1 cellular context compared by ENCODE assay signal in genomic region chr2:19901458-19902271, GRCh38.
TF ChIP-seq lines count a peak whose summit lies in the region.

TSS of gene TTC32 (minus strand) at chr2:19901983. CDS start at chr2:19901854, 129 bp downstream.

TF ChIP-seq in K562, 482 proteins besides CTCF, POLR2A, EP300 and RAD21 (continued from another document and continues in another):
- TF ChIP-seq AFF4 (CRISPR knock-in tag; IDR thresholded peaks at IDR 0.05) (no peak; the same call in none of the 2 replicates), ZFP1 (CRISPR knock-in tag; IDR thresholded peaks at IDR 0.05) (no peak), FOXA3 (CRISPR knock-in tag; conservative IDR thresholded peaks at IDR 0.05 in 1 of 2, IDR thresholded peaks at IDR 0.05 in 1 of 2) (no peak), KLF13 (tag; IDR thresholded peaks at IDR 0.05; ENCODE audit: borderline replicate concordance, low read depth) (no peak), HNRNPK (IDR thresholded peaks at IDR 0.05; ENCODE audit: low read depth, low read length, poor library complexity, severe bottlenecking) (no peak), NUFIP1 (IDR thresholded peaks at IDR 0.05; ENCODE audit: partially characterized antibody) (no peak), TFAP4 (CRISPR knock-in tag; IDR thresholded peaks at IDR 0.05; ENCODE audit: borderline replicate concordance) (peak; percentile 60), POLR3A (IDR thresholded peaks at IDR 0.05; ENCODE audit: borderline replicate concordance, extremely low read depth, insufficient read depth, insufficient read length) (no peak), MEF2A (IDR thresholded peaks at IDR 0.05; ENCODE audit: control insufficient read depth, low read depth, low read length) (no peak), ATF1 (CRISPR knock-in tag; IDR thresholded peaks at IDR 0.05) (no peak), ATF1 (tag; IDR thresholded peaks at IDR 0.05) (peak; percentile 88), CEBPZ (IDR thresholded peaks at IDR 0.05; ENCODE audit: borderline replicate concordance, low read depth, low read length) (no peak), NBN (IDR thresholded peaks at IDR 0.05; ENCODE audit: low read depth) (peak; percentile 83), NELFE (IDR thresholded peaks at IDR 0.05; ENCODE audit: insufficient read depth, insufficient read length) (no peak), CLOCK (CRISPR knock-in tag; IDR thresholded peaks at IDR 0.05; ENCODE audit: borderline replicate concordance) (no peak), HEY1 (CRISPR knock-in tag; IDR thresholded peaks at IDR 0.05; ENCODE audit: borderline replicate concordance) (no peak), SETDB1 (IDR thresholded peaks at IDR 0.05; ENCODE audit: low read length) (no peak), ARID2 (IDR thresholded peaks at IDR 0.05) (no peak), IRF9 (tag; IDR thresholded peaks at IDR 0.05) (no peak), EHMT2 (IDR thresholded peaks at IDR 0.05) (peak; percentile 77; the same call in 1 of the 2 replicates), MLX (CRISPR knock-in tag; conservative IDR thresholded peaks at IDR 0.05) (no peak), STAT5B (CRISPR knock-in tag; IDR thresholded peaks at IDR 0.05) (no peak), NR1H2 (CRISPR knock-in tag; IDR thresholded peaks at IDR 0.05) (no peak), HNRNPLL (IDR thresholded peaks at IDR 0.05; ENCODE audit: low read depth, low read length, poor library complexity, severe bottlenecking) (peak; percentile 97), CSDE1 (IDR thresholded peaks at IDR 0.05) (no peak; a peak in 1 of 4 replicates), ZNF586 (CRISPR knock-in tag; conservative IDR thresholded peaks at IDR 0.05) (no peak), MGA (IDR thresholded peaks at IDR 0.05) (no peak; the same call in 1 of the 2 replicates), ZZZ3 (IDR thresholded peaks at IDR 0.05) (peak; percentile 84; the same call in 1 of the 2 replicates), E2F1 (CRISPR knock-in tag; IDR thresholded peaks at IDR 0.05) (peak; percentile 9), ZNF41 (CRISPR knock-in tag; conservative IDR thresholded peaks at IDR 0.05) (no peak)
